In genomic region chr12:106780010-106780625, GRCh38 we compare ENCODE assay signal across 1 cellular context.
TF ChIP-seq lines count a peak whose summit lies in the region.

No MANE protein-coding gene starts in this region.

TF ChIP-seq in GM12878, 131 proteins besides CTCF, POLR2A, EP300 and RAD21 (continued from another document):
- TF ChIP-seq ZBTB40 (IDR thresholded peaks at IDR 0.05; ENCODE audit: borderline replicate concordance) = no peak
- TF ChIP-seq MTA3 (IDR thresholded peaks at IDR 0.05; ENCODE audit: borderline replicate concordance, low read length) = no peak
- TF ChIP-seq SKIL (IDR thresholded peaks at IDR 0.05; ENCODE audit: low read depth, poor library complexity, severe bottlenecking) = no peak
- no peak for TF ChIP-seq YBX1 (IDR thresholded peaks at IDR 0.05)
- TF ChIP-seq STAT1 (conservative IDR thresholded peaks at IDR 0.05) = no peak
- TF ChIP-seq WRNIP1 (IDR thresholded peaks at IDR 0.05; ENCODE audit: borderline replicate concordance, low read depth, low read length) = no peak
- no peak for TF ChIP-seq ATF7 (IDR thresholded peaks at IDR 0.05; ENCODE audit: low read depth)
- no peak for TF ChIP-seq PML (IDR thresholded peaks at IDR 0.05; ENCODE audit: low read length)
- TF ChIP-seq, protein P1, sequence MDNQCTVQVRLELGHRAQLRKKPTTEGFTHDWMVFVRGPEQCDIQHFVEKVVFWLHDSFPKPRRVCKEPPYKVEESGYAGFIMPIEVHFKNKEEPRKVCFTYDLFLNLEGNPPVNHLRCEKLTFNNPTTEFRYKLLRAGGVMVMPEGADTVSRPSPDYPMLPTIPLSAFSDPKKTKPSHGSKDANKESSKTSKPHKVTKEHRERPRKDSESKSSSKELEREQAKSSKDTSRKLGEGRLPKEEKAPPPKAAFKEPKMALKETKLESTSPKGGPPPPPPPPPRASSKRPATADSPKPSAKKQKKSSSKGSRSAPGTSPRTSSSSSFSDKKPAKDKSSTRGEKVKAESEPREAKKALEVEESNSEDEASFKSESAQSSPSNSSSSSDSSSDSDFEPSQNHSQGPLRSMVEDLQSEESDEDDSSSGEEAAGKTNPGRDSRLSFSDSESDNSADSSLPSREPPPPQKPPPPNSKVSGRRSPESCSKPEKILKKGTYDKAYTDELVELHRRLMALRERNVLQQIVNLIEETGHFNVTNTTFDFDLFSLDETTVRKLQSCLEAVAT (IDR thresholded peaks at IDR 0.05) = no peak
- no peak for TF ChIP-seq DPF2 (IDR thresholded peaks at IDR 0.05)
- no peak for TF ChIP-seq RFX5 (IDR thresholded peaks at IDR 0.05; ENCODE audit: low read depth, low read length)
- TF ChIP-seq ESRRA (IDR thresholded peaks at IDR 0.05; ENCODE audit: low read length) = no peak
